ENCODE assay signal across 8 cellular contexts in genomic region chr10:5814110-5815107, GRCh38. TPM values are rescaled to one million over a fixed set of nuclear protein-coding genes. Genes with fewer than 3 reads are reported as not detected.
DNase-seq lines count a peak whose midpoint lies in the region; ATAC-seq and TF ChIP-seq lines count a peak whose summit lies in the region.

No MANE protein-coding gene starts in this region.

- H2AK5ac ChIP-seq in IMR-90 (ENCODE audit: low read depth, low read length): peak overlapping the region; percentile 84

- H3K27me3 ChIP-seq in IMR-90 (ENCODE audit: control insufficient read depth, insufficient read depth, low read length) (no peaks in the 10 kb centered on the region), layer of hippocampus (ENCODE audit: control insufficient read depth, insufficient read depth, low read length) (no peaks in the 10 kb centered on the region), thoracic aorta (replicated peaks; ENCODE audit: insufficient read depth) (no peaks in the 10 kb centered on the region)

- peak overlapping the region; percentile 90 for H3K4ac ChIP-seq in IMR-90 (ENCODE audit: low read depth, low read length)

- peak overlapping the region; percentile 89 for H3K56ac ChIP-seq in IMR-90 (ENCODE audit: extremely low read depth, insufficient read depth, low read length)

- peak overlapping the region; percentile 92 to 98 for H4K8ac ChIP-seq in IMR-90 (ENCODE audit: low read depth in 2 of 2, low read length in 2 of 2)

- H2BK5ac ChIP-seq in IMR-90 (ENCODE audit: low read depth, low read length, poor library complexity, severe bottlenecking): peak overlapping the region; percentile 96

- peaks cover 73% of the 10 kb centered on the region for H3K4me1 Mint-ChIP-seq in activated naive CD8-positive, alpha-beta T cell treated with anti-CD3 and anti-CD28 coated beads, Interleukin-2, amount 50 U/mL, for 24 hours

- peaks cover 13 to 26% of the 10 kb centered on the region in 2 experiments for H3K79me1 ChIP-seq in IMR-90 (ENCODE audit: low read depth in 1 of 2, low read length in 2 of 2)

- H3K27me3 Mint-ChIP-seq in activated naive CD8-positive, alpha-beta T cell treated with anti-CD3 and anti-CD28 coated beads, Interleukin-2, amount 50 U/mL, for 24 hours: no peaks in the 10 kb centered on the region

- no peak for ATAC-seq in IMR-90 (ENCODE audit: low read depth)
- peak; percentile 2 for ATAC-seq in activated naive CD8-positive, alpha-beta T cell treated with anti-CD3 and anti-CD28 coated beads, Interleukin-2, amount 50 U/mL, for 24 hours
- ATAC-seq in thoracic aorta (ENCODE audit: insufficient number of reproducible peaks, low FRiP score, low read depth): no peak
- ATAC-seq in GM19397 (IDR thresholded peaks at IDR 0.05; ENCODE audit: unreplicated experiment): no peak
- no peak for ATAC-seq in HG03097 (IDR thresholded peaks at IDR 0.05; ENCODE audit: low FRiP score, unreplicated experiment)

- peak overlapping the region; percentile 97 for H3K27ac Mint-ChIP-seq in activated naive CD8-positive, alpha-beta T cell treated with anti-CD3 and anti-CD28 coated beads, Interleukin-2, amount 50 U/mL, for 24 hours

- H3K9me3 ChIP-seq in IMR-90 (ENCODE audit: control insufficient read depth, insufficient read depth, low read length): no peaks in the 10 kb centered on the region
- no peaks in the 10 kb centered on the region for H3K9me3 ChIP-seq in thoracic aorta

- H3K4me1 ChIP-seq in IMR-90 (ENCODE audit: control insufficient read depth, insufficient read depth, low read length) (peaks cover 5% of the 10 kb centered on the region), thoracic aorta (ENCODE audit: control insufficient read depth in 1 of 2, low read depth in 2 of 2) (peaks cover 28 to 45% of the 10 kb centered on the region in 2 donors)

- peak overlapping the region; percentile 75 for H3K9ac ChIP-seq in IMR-90 (ENCODE audit: low read depth, low read length)

- H4K5ac ChIP-seq in IMR-90 (ENCODE audit: low read depth, low read length): peak overlapping the region; percentile 16

- in situ Hi-C loops in IMR-90 (cut with MboI; ENCODE audit: low sequenced_read_pairs): no loop called here

- BruUV-seq in IMR-90 (replicated peaks; lab: Mats Ljungman, UMichigan): TSS peak; percentile 83

- peak overlapping the region; percentile 79; the same call in 1 of the 3 replicates for H2BK15ac ChIP-seq in IMR-90 (ENCODE audit: low read depth, low read length)

- intact Hi-C loops in IMR-90 (cut with micrococcal nuclease): loop anchor here (5.0 kb wide), 2 partner anchors 73 to 127 kb away; partner anchors contain the start of gene ANKRD16

- H3K23ac ChIP-seq in IMR-90 (ENCODE audit: low read depth, low read length): peak overlapping the region; percentile 95

- CTCF ChIA-PET in IMR-90 (lab: Yijun Ruan, JAX): no interaction called here

- TF ChIP-seq RAD21 in IMR-90 (IDR thresholded peaks at IDR 0.05; ENCODE audit: low read length): no peak

- POLR2A ChIA-PET in IMR-90 (lab: Charles Lee; ENCODE audit: unreplicated experiment): interaction anchor here (1.4 kb wide), 1 partner anchor 76 kb away, joined by 3 read pairs; the partner anchor contains the start of genes ANKRD16 and FBH1

- H3K9me3 Mint-ChIP-seq in activated naive CD8-positive, alpha-beta T cell treated with anti-CD3 and anti-CD28 coated beads, Interleukin-2, amount 50 U/mL, for 24 hours: peaks cover 3% of the 10 kb centered on the region

- H3K27ac ChIP-seq in IMR-90 (ENCODE audit: insufficient read depth, low read length): peak overlapping the region; percentile 90
- H3K27ac ChIP-seq in layer of hippocampus (ENCODE audit: low read depth, low read length): peak overlapping the region; percentile 91
- H3K27ac ChIP-seq in thoracic aorta: peak overlapping the region; percentile 92 to 99

- peaks cover 31% of the 10 kb centered on the region for H4K20me1 ChIP-seq in IMR-90 (ENCODE audit: insufficient read depth, low read length)

- peak overlapping the region; percentile 72 for H3K4me3 ChIP-seq in IMR-90 (ENCODE audit: insufficient read depth, low read depth, low read length)
- H3K4me3 ChIP-seq in thoracic aorta: peak overlapping the region; percentile 99

- dilution Hi-C loops in IMR-90 (cut with HindIII; ENCODE audit: low sequenced_read_pairs, unreplicated experiment): no loop called here

- H3K4me2 ChIP-seq in IMR-90 (ENCODE audit: low read depth, low read length): peak overlapping the region; percentile 78

- peak overlapping the region; percentile 14; the same call in 1 of the 2 replicates for H2BK20ac ChIP-seq in IMR-90 (ENCODE audit: low read depth, low read length)

- peak overlapping the region; percentile 47 for H2BK120ac ChIP-seq in IMR-90 (ENCODE audit: low read depth, low read length)

- H3K9me1 ChIP-seq in IMR-90 (ENCODE audit: insufficient read depth, low read length): peaks cover 7% of the 10 kb centered on the region; the same call in 1 of the 2 replicates

- peak overlapping the region; percentile 96 for H2AK9ac ChIP-seq in IMR-90 (replicated peaks; ENCODE audit: low read depth, low read length, poor library complexity)

- H3K36me3 ChIP-seq in IMR-90 (ENCODE audit: control insufficient read depth, insufficient read depth, low read length) (no peaks in the 10 kb centered on the region), thoracic aorta (no peaks in the 10 kb centered on the region)

- H4K91ac ChIP-seq in IMR-90 (ENCODE audit: insufficient read depth, low read depth, low read length): peak overlapping the region; percentile 73

- H3K18ac ChIP-seq in IMR-90 (ENCODE audit: low read depth, low read length): peak overlapping the region; percentile 45; the same call in 1 of the 2 replicates

- peak overlapping the region; percentile 87 for H3K14ac ChIP-seq in IMR-90 (replicated peaks; ENCODE audit: low read depth, low read length)

- DNase-seq in DMS79 (lab: John Stamatoyannopoulos, UW) (peak; percentile 12), IMR-90 (peak; percentile 22), thoracic aorta (ENCODE audit: low spot score) (no peak), UCSD-AML1 (lab: John Stamatoyannopoulos, UW; ENCODE audit: unreplicated experiment) (no peak)
- no peak for DNase-seq in activated naive CD8-positive, alpha-beta T cell treated with anti-CD3 and anti-CD28 coated beads, Interleukin-2, amount 50 U/mL, for 24 hours

- no peak for TF ChIP-seq POLR2A in IMR-90 (IDR thresholded peaks at IDR 0.05; ENCODE audit: low read depth, low read length)

- WGBS in IMR-90 (ENCODE audit: extremely low coverage in 2 of 2, insufficient read length in 1 of 2), 2 experiments: 81% methylated on average over 2 of the region's 12 CpGs; no CpG with 5 or more reads in 1 of the 2 experiments

- H2AFZ ChIP-seq in IMR-90 (replicated peaks; ENCODE audit: low read length, poor library complexity): peak overlapping the region; percentile 98

- peak overlapping the region; percentile 91 for H3K4me3 Mint-ChIP-seq in activated naive CD8-positive, alpha-beta T cell treated with anti-CD3 and anti-CD28 coated beads, Interleukin-2, amount 50 U/mL, for 24 hours

- TF ChIP-seq CTCF in IMR-90 (conservative IDR thresholded peaks at IDR 0.05; ENCODE audit: low read depth, low read length): no peak
- no peak for TF ChIP-seq CTCF in thoracic aorta (IDR thresholded peaks at IDR 0.05)

- peaks cover 34% of the 10 kb centered on the region for H3K36me3 Mint-ChIP-seq in activated naive CD8-positive, alpha-beta T cell treated with anti-CD3 and anti-CD28 coated beads, Interleukin-2, amount 50 U/mL, for 24 hours (ENCODE audit: low read depth)

TF ChIP-seq in IMR-90, 13 proteins besides CTCF, POLR2A, EP300 and RAD21:
- peak; percentile 81 for TF ChIP-seq CEBPB (IDR thresholded peaks at IDR 0.05; ENCODE audit: low read depth, low read length)
- TF ChIP-seq MXI1 (IDR thresholded peaks at IDR 0.05; ENCODE audit: borderline replicate concordance, low read depth, low read length): no peak
- TF ChIP-seq MAZ (IDR thresholded peaks at IDR 0.05; ENCODE audit: borderline replicate concordance, low read depth, low read length): no peak
- TF ChIP-seq MAFK (IDR thresholded peaks at IDR 0.05; ENCODE audit: low read depth, low read length): peak; percentile 98

RNA-seq across cellular contexts. Expression of gene GDI2, which starts 1.2 kb away (rescaled TPM):
- total RNA-seq in IMR-90 (2012; rRNA removed) (396 and 608 TPM in 2 replicates), thoracic aorta (100 to 1,000 TPM; 141 to 209 TPM)
- 150 and 171 TPM in 2 replicates for polyA plus RNA-seq in IMR-90 (2012; rRNA removed)
- polyA plus RNA-seq in IMR-90 (2012; cell fraction: cytosol; rRNA removed): 73.7 and 75.0 TPM in 2 replicates
- 24.0 and 62.3 TPM in 2 replicates for polyA plus RNA-seq in IMR-90 (2012; cell fraction: nucleus; rRNA removed; ENCODE audit: low replicate concordance)

Comparison
In these comparisons a context has a peak if more than half of its experiments do, and no peak if none do; other contexts are left out.
1. DNase-seq: peak in DMS79 (single experiment) and IMR-90 (single experiment); none in activated naive CD8-positive, alpha-beta T cell treated with anti-CD3 and anti-CD28 coated beads, Interleukin-2, amount 50 U/mL, for 24 hours (single experiment), thoracic aorta (single experiment) and UCSD-AML1 (single experiment).
2. Peak in every context shown above with its lines, with median percentiles within 50 percentile points of each other: H3K27ac ChIP-seq.